1 cellular context compared by ENCODE assay signal in the genomic region with DNA sequence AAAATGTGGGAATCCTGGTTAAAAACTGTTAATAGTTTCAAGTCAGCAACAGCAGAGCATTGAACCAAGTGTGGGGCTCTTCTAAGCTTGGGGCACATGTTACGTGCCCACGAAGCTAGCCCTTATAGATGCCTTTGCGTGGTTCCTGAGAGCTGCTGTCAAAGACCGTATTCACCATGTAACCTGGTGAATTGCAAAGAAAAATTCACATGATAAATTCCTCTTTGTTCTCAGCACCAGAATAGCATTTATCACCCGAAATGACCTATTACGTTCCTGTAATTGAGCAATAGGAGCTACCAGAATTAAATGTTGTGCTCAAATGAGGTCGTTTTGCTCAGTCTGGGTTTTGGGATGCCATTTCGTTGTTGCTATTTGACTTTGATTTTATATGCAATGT.
TF ChIP-seq lines count a peak whose summit lies in the region.

No MANE protein-coding gene starts in this region.

TF ChIP-seq in K562, 482 proteins besides CTCF, POLR2A, EP300 and RAD21 (continued from another document):
- TF ChIP-seq, protein P1, sequence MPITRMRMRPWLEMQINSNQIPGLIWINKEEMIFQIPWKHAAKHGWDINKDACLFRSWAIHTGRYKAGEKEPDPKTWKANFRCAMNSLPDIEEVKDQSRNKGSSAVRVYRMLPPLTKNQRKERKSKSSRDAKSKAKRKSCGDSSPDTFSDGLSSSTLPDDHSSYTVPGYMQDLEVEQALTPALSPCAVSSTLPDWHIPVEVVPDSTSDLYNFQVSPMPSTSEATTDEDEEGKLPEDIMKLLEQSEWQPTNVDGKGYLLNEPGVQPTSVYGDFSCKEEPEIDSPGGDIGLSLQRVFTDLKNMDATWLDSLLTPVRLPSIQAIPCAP (CRISPR knock-in tag; IDR thresholded peaks at IDR 0.05; ENCODE audit: borderline replicate concordance) = no peak
- no peak for TF ChIP-seq ZNF197 (CRISPR knock-in tag; IDR thresholded peaks at IDR 0.05; ENCODE audit: low read depth)
- no peak for TF ChIP-seq ZNF445 (CRISPR knock-in tag; IDR thresholded peaks at IDR 0.05; ENCODE audit: low read depth)
- no peak for TF ChIP-seq ATF1 (CRISPR knock-in tag; IDR thresholded peaks at IDR 0.05)
- no peak for TF ChIP-seq ATF1 (tag; IDR thresholded peaks at IDR 0.05)
- TF ChIP-seq ZNF707 (CRISPR knock-in tag; conservative IDR thresholded peaks at IDR 0.05) = no peak
- no peak for TF ChIP-seq ZKSCAN8 (CRISPR knock-in tag; IDR thresholded peaks at IDR 0.05)
TF ChIP-seq in K562: peak in this region for 0.
